Comparison of ENCODE assay signal across 1 cellular context in the genomic region with DNA sequence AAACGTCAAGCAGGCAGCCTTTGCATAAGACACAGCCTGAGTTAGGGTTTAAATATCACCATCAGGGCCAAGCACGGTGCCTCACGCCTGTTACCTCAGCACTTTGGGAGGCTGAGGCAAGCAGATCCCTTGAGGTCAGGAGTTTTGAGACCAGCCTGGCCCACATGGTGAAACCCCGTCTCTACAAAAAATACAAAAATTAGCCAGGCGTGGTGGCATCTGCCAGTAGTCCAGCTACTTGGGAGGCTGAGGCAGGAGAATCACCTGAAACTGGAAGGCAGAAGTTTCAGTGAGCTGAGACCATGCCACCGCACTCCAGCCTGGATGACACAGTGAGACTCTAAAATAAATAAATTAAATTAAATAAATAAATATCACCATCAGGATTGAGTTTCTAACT.
TF ChIP-seq lines count a peak whose summit lies in the region.

No MANE protein-coding gene starts in this region.

TF ChIP-seq in GM12878, 131 proteins besides CTCF, POLR2A, EP300 and RAD21 (continued from another document):
- TF ChIP-seq ZSCAN29 (IDR thresholded peaks at IDR 0.05) (no peak), ZBED1 (IDR thresholded peaks at IDR 0.05; ENCODE audit: borderline replicate concordance) (no peak), HDGF (IDR thresholded peaks at IDR 0.05) (peak; percentile 30; the same call in 1 of the 2 replicates), DPF2 (IDR thresholded peaks at IDR 0.05) (no peak), MYC (IDR thresholded peaks at IDR 0.05; ENCODE audit: insufficient read depth, insufficient read length, insufficient replicate concordance, low read length, severe bottlenecking) (no peak), PML (IDR thresholded peaks at IDR 0.05; ENCODE audit: low read length) (no peak), EZH2 (IDR thresholded peaks at IDR 0.05; ENCODE audit: borderline replicate concordance, control insufficient read depth, low read depth, low read length) (no peak), PAX5 (IDR thresholded peaks at IDR 0.05; ENCODE audit: borderline replicate concordance, low read depth, low read length) (no peak), STAT1 (conservative IDR thresholded peaks at IDR 0.05) (no peak), YY1 (IDR thresholded peaks at IDR 0.05; ENCODE audit: low read depth, low read length) (no peak), BACH1 (IDR thresholded peaks at IDR 0.05; ENCODE audit: borderline replicate concordance) (no peak; the same call in 1 of the 2 replicates), IKZF1 (conservative IDR thresholded peaks at IDR 0.05) (0 out of 2 replicates have a peak, but pooled peaks have one; percentile 20), NRF1 (conservative IDR thresholded peaks at IDR 0.05; ENCODE audit: low read depth, low read length) (no peak), CBX5 (IDR thresholded peaks at IDR 0.05; ENCODE audit: low read depth) (no peak), IKZF2 (IDR thresholded peaks at IDR 0.05) (peak in 1 of 2 experiments; percentile 27; a peak in 2 of 4 replicates)
- TF ChIP-seq, protein P1, sequence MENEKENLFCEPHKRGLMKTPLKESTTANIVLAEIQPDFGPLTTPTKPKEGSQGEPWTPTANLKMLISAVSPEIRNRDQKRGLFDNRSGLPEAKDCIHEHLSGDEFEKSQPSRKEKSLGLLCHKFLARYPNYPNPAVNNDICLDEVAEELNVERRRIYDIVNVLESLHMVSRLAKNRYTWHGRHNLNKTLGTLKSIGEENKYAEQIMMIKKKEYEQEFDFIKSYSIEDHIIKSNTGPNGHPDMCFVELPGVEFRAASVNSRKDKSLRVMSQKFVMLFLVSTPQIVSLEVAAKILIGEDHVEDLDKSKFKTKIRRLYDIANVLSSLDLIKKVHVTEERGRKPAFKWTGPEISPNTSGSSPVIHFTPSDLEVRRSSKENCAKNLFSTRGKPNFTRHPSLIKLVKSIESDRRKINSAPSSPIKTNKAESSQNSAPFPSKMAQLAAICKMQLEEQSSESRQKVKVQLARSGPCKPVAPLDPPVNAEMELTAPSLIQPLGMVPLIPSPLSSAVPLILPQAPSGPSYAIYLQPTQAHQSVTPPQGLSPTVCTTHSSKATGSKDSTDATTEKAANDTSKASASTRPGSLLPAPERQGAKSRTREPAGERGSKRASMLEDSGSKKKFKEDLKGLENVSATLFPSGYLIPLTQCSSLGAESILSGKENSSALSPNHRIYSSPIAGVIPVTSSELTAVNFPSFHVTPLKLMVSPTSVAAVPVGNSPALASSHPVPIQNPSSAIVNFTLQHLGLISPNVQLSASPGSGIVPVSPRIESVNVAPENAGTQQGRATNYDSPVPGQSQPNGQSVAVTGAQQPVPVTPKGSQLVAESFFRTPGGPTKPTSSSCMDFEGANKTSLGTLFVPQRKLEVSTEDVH (IDR thresholded peaks at IDR 0.05; ENCODE audit: low read depth, partially characterized antibody): no peak
TF ChIP-seq in GM12878: peak in this region for 3.
